Comparison of ENCODE assay signal across 8 cellular contexts in the genomic region with DNA sequence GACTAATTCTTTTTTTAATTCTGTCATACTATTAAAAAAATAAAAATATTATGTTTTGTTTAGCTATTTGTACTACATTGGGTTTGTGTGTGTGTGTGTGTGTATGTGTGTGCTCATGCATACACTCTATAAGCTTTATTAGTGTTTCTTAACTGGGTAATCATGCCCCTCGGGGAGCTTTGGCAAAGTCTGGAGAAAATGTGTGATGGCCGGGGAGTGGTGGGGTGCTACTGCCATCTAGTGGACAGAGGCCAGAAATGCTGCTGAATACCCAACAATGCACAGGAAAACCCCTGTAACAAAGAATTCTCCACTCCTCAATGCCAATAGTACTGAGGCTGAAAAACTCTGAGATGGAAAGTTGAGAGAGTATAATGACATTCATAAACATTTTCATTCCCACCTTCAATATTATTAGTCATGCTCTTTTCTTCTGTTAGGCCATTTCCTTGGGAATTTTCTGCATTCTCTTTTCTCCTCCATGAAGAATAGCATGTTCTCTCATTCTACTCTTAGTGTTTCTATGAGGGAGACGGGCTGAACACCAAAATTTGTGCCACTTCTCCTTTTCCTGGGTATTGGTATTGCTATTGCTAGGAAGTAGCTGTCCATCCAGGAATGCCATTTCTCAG.
A peak's percentile ranks its signal among the peaks of the same experiment; 100 is the strongest.
DNase-seq lines count a peak whose midpoint lies in the region; ATAC-seq and TF ChIP-seq lines count a peak whose summit lies in the region.

No MANE protein-coding gene starts in this region.

- peak; percentile 71 for DNase-seq in BE2C
- DNase-seq in NCI-H69 (lab: John Stamatoyannopoulos, UW) = peak; percentile 77
- peak; percentile 70 for DNase-seq in activated CD4-positive, alpha-beta memory T cell treated with anti-CD3 and anti-CD28 coated beads, Interleukin-2, amount 10 ng/mL, durations not matched to agents 7 days and 5 days
- peak; percentile 9 to 50 (median 24) for DNase-seq in effector memory CD4-positive, alpha-beta T cell
- DNase-seq in mesenchymal stem cell = peak; percentile 71
- DNase-seq in stimulated activated CD8-positive, alpha-beta memory T cell treated with anti-CD3 and anti-CD28 coated beads, Interleukin-15, amount 100 ng/mL, for 48 hours (ENCODE audit: low read depth in 2 of 2) = peak; percentile 12 to 27

- H2AFZ ChIP-seq in mesenchymal stem cell (ENCODE audit: low read depth, low read length) = no peak overlapping the region

- ATAC-seq in GM18907 (IDR thresholded peaks at IDR 0.05; ENCODE audit: unreplicated experiment) = peak; percentile 92
- peak; percentile 84 for ATAC-seq in HG03196 (IDR thresholded peaks at IDR 0.05; ENCODE audit: unreplicated experiment)

- H3K36me3 Mint-ChIP-seq in activated CD4-positive, alpha-beta memory T cell treated with anti-CD3 and anti-CD28 coated beads, Interleukin-2, amount 10 ng/mL, durations not matched to agents 7 days and 5 days (ENCODE audit: low read depth) = no peaks in the 10 kb centered on the region

- TF ChIP-seq CTCF in BE2C (IDR thresholded peaks at IDR 0.05; ENCODE audit: low read depth, low read length) = peak; percentile 94

- H3K4me3 Mint-ChIP-seq in activated CD4-positive, alpha-beta memory T cell treated with anti-CD3 and anti-CD28 coated beads, Interleukin-2, amount 10 ng/mL, durations not matched to agents 7 days and 5 days = no peak overlapping the region

- H3K18ac ChIP-seq in mesenchymal stem cell (ENCODE audit: low read depth in 1 of 2, low read length in 2 of 2) = no peak overlapping the region

- no peaks in the 10 kb centered on the region for H3K9me3 Mint-ChIP-seq in activated CD4-positive, alpha-beta memory T cell treated with anti-CD3 and anti-CD28 coated beads, Interleukin-2, amount 10 ng/mL, durations not matched to agents 7 days and 5 days

- no peaks in the 10 kb centered on the region; the same call in 1 of the 2 replicates for H3K9me3 ChIP-seq in BE2C
- H3K9me3 ChIP-seq in effector memory CD4-positive, alpha-beta T cell (ENCODE audit: control insufficient read depth, low read length) = no peaks in the 10 kb centered on the region
- H3K9me3 ChIP-seq in mesenchymal stem cell (ENCODE audit: control insufficient read depth, low read length) = peaks cover 3% of the 10 kb centered on the region

- H3K27me3 Mint-ChIP-seq in activated CD4-positive, alpha-beta memory T cell treated with anti-CD3 and anti-CD28 coated beads, Interleukin-2, amount 10 ng/mL, durations not matched to agents 7 days and 5 days = peaks cover 31% of the 10 kb centered on the region

- H3K4me3 ChIP-seq in BE2C (ENCODE audit: low read depth, low read length) (no peak overlapping the region), mesenchymal stem cell (ENCODE audit: insufficient read depth in 1 of 2, low read depth in 1 of 2, low read length in 2 of 2) (no peak overlapping the region)
- no peak overlapping the region for H3K4me3 ChIP-seq in effector memory CD4-positive, alpha-beta T cell (ENCODE audit: insufficient read depth, low read depth, low read length, poor library complexity, severe bottlenecking)

- H3K9ac ChIP-seq in mesenchymal stem cell (ENCODE audit: low read length) = no peak overlapping the region

- H4K91ac ChIP-seq in mesenchymal stem cell (ENCODE audit: low read length) = no peak overlapping the region

- no peak overlapping the region for H2BK5ac ChIP-seq in mesenchymal stem cell (ENCODE audit: low read depth, low read length, poor library complexity, severe bottlenecking)

- H2BK15ac ChIP-seq in mesenchymal stem cell (ENCODE audit: low read depth, poor library complexity, severe bottlenecking) = no peak overlapping the region

- H3K4me2 ChIP-seq in mesenchymal stem cell (ENCODE audit: low read length, poor library complexity, severe bottlenecking) = no peak overlapping the region

- WGBS in mesenchymal stem cell = 50% methylated on average over 2 of the region's 3 CpGs

- no peaks in the 10 kb centered on the region for H3K4me1 Mint-ChIP-seq in activated CD4-positive, alpha-beta memory T cell treated with anti-CD3 and anti-CD28 coated beads, Interleukin-2, amount 10 ng/mL, durations not matched to agents 7 days and 5 days

- H3K4ac ChIP-seq in mesenchymal stem cell (ENCODE audit: low read depth in 1 of 2, low read length in 2 of 2) = no peak overlapping the region

- H3K27me3 ChIP-seq in BE2C = no peaks in the 10 kb centered on the region
- H3K27me3 ChIP-seq in effector memory CD4-positive, alpha-beta T cell (replicated peaks; ENCODE audit: control insufficient read depth, insufficient read depth, low read length, poor library complexity, severe bottlenecking) = no peaks in the 10 kb centered on the region
- no peaks in the 10 kb centered on the region for H3K27me3 ChIP-seq in mesenchymal stem cell (ENCODE audit: control insufficient read depth in 1 of 2, insufficient read depth in 1 of 2, low read length in 2 of 2)

- H3K79me1 ChIP-seq in mesenchymal stem cell (replicated peaks; ENCODE audit: low read length, poor library complexity, severe bottlenecking) = no peaks in the 10 kb centered on the region

- no peak overlapping the region for H2BK12ac ChIP-seq in mesenchymal stem cell (ENCODE audit: low read length in 2 of 2)

- H2AK5ac ChIP-seq in mesenchymal stem cell (ENCODE audit: low read length, severe bottlenecking) = no peak overlapping the region

- H3K4me1 ChIP-seq in BE2C = peaks cover 5% of the 10 kb centered on the region
- H3K4me1 ChIP-seq in effector memory CD4-positive, alpha-beta T cell (ENCODE audit: control insufficient read depth, insufficient read depth, low read length, poor library complexity, severe bottlenecking) = no peaks in the 10 kb centered on the region
- H3K4me1 ChIP-seq in mesenchymal stem cell (ENCODE audit: control insufficient read depth, insufficient read depth, low read depth, low read length) = no peaks in the 10 kb centered on the region

- H3K36me3 ChIP-seq in BE2C = no peaks in the 10 kb centered on the region; the same call in 1 of the 2 replicates
- H3K36me3 ChIP-seq in effector memory CD4-positive, alpha-beta T cell (ENCODE audit: control insufficient read depth, insufficient read depth, low read length) = no peaks in the 10 kb centered on the region
- H3K36me3 ChIP-seq in mesenchymal stem cell (ENCODE audit: control insufficient read depth in 1 of 2, insufficient read depth in 2 of 2, low read depth in 1 of 2, low read length in 2 of 2) = peaks cover 0 to 7% of the 10 kb centered on the region in 2 experiments

- H4K8ac ChIP-seq in mesenchymal stem cell (ENCODE audit: low read length) = no peak overlapping the region

- no peak overlapping the region for H3K27ac Mint-ChIP-seq in activated CD4-positive, alpha-beta memory T cell treated with anti-CD3 and anti-CD28 coated beads, Interleukin-2, amount 10 ng/mL, durations not matched to agents 7 days and 5 days

- CTCF ChIA-PET in activated CD4-positive, alpha-beta memory T cell treated with anti-CD3 and anti-CD28 coated beads, Interleukin-2, amount 10 ng/mL, durations not matched to agents 7 days and 5 days (lab: Charles Lee) = interaction anchor here (0.5 to 5.6 kb wide), 31 partner anchors 9 to 642 kb away, joined by 3 to 85 read pairs (median 4); no protein-coding TSS in a partner anchor

- H3K23ac ChIP-seq in mesenchymal stem cell (ENCODE audit: low read length in 2 of 2) = no peak overlapping the region

- no peak overlapping the region for H3K14ac ChIP-seq in mesenchymal stem cell (ENCODE audit: low read length in 2 of 2)

- H2BK120ac ChIP-seq in mesenchymal stem cell (ENCODE audit: low read depth, low read length) = no peak overlapping the region

- POLR2A ChIA-PET in activated CD4-positive, alpha-beta memory T cell treated with anti-CD3 and anti-CD28 coated beads, Interleukin-2, amount 10 ng/mL, durations not matched to agents 7 days and 5 days (lab: Charles Lee) = interaction anchor here (1.0 kb wide), 1 partner anchor 158 kb away, joined by 3 read pairs; the partner anchor contains the start of gene DNAJC3

- no peak overlapping the region for H3K27ac ChIP-seq in effector memory CD4-positive, alpha-beta T cell (ENCODE audit: insufficient read depth, low read length, poor library complexity, severe bottlenecking)
- no peak overlapping the region for H3K27ac ChIP-seq in mesenchymal stem cell (ENCODE audit: low read length, poor library complexity, severe bottlenecking)

Comparison
In these comparisons a context has a peak if more than half of its experiments do, and no peak if none do; other contexts are left out.
1. DNase-seq: peak in every context shown above with its lines; median percentile 77 in NCI-H69; 71 in BE2C; 71 in mesenchymal stem cell; 70 in activated CD4-positive, alpha-beta memory T cell treated with anti-CD3 and anti-CD28 coated beads, Interleukin-2, amount 10 ng/mL, durations not matched to agents 7 days and 5 days; 24 in effector memory CD4-positive, alpha-beta T cell; 20 in stimulated activated CD8-positive, alpha-beta memory T cell treated with anti-CD3 and anti-CD28 coated beads, Interleukin-15, amount 100 ng/mL, for 48 hours.